8 cellular contexts compared by ENCODE assay signal in the genomic region with DNA sequence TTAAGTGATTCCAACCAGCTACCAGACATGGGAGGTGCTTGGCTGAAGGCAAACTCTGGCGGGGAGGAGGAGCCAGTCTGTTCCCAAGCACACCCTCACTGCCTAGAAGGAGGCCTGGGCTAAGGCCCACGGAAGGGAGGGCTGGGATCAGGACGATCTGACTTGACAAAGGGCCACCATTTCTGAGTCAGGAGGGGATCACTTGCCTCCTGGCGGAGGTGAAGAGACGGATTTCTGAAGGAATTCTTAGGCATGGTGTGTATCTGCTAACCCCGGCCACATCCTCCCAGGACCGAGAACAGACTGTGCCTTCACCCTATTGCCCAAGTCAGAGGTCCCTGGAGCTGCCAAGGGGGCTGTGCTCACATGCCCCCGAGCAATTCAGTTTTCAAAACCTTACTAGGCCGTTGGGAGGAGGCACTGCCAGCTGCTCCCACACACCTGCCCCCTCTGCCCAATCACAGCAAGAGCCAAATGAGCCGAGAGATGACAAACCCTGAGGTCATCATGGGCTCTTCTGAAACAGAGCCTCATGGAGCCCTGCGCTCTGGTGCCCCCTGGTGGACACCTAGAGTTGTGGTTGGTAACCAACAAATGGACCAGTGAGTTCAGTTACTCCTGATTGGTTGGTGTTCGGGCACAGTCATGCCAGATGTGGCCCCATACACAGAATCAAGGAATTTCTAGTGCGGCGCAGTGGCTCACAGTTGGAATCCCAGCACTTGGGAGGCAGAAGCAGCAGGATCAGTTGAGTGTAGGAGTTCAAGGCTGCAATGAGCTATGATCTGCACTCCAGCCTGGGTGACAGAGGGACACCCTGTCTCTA. TPM values are rescaled to one million over a fixed set of nuclear protein-coding genes. Genes with fewer than 3 reads are reported as not detected.
DNase-seq lines count a peak whose midpoint lies in the region; ATAC-seq and TF ChIP-seq lines count a peak whose summit lies in the region.

No MANE protein-coding gene starts in this region.

- H3K4me3 ChIP-seq in ovary: no peak overlapping the region
- H3K4me3 ChIP-seq in tibial artery: peak overlapping the region in 1 of 2 donors; percentile 36

- H3K27ac ChIP-seq in ovary (peak overlapping the region; percentile 57 to 66), tibial artery (peak overlapping the region; percentile 78 to 93)

- TF ChIP-seq CTCF in ovary (IDR thresholded peaks at IDR 0.05) (peak; percentile 91 to 96 (median 95)), tibial artery (IDR thresholded peaks at IDR 0.05) (peak; percentile 92 to 97)

- DNase-seq in Daoy (ENCODE audit: low read depth): peak; percentile 99
- DNase-seq in LHCN-M2 (ENCODE audit: low read depth): peak; percentile 98
- peak; percentile 96 for DNase-seq in activated T-cell treated with anti-CD3 and anti-CD28 coated beads, Interleukin-2, amount 50 U/mL, for 48 hours
- peak; percentile 82 for DNase-seq in foreskin melanocyte
- peak; percentile 87 to 94 (median 91) for DNase-seq in ovary
- peak; percentile 89 to 97 for DNase-seq in tibial artery
- no peak for DNase-seq in SW 1271 (lab: John Stamatoyannopoulos, UW)

- TF ChIP-seq EP300 in ovary (IDR thresholded peaks at IDR 0.05): no peak

- H3K9me3 ChIP-seq in ovary (no peaks in the 10 kb centered on the region), tibial artery (no peaks in the 10 kb centered on the region)

- H3K4me1 ChIP-seq in ovary (ENCODE audit: insufficient read depth) (no peaks in the 10 kb centered on the region), tibial artery (peaks cover 0 to 25% (median 21%) of the 10 kb centered on the region in 4 donors)

- H3K27me3 ChIP-seq in ovary: no peaks in the 10 kb centered on the region
- H3K27me3 ChIP-seq in tibial artery: peaks cover 0 to 3% of the 10 kb centered on the region in 2 donors

- no peaks in the 10 kb centered on the region for H3K36me3 ChIP-seq in ovary
- H3K36me3 ChIP-seq in tibial artery: no peaks in the 10 kb centered on the region

- WGBS in ovary, 3 donors: 13 to 19% (median 15%) methylated on average over 14 of the region's 14 CpGs

- intact Hi-C loops in ovary (cut with DNase I): loop anchor here in 2 of 4 donors (2.0 to 5.0 kb wide), 3 partner anchors 48 to 58 kb away; no protein-coding TSS in a partner anchor
- intact Hi-C loops in tibial artery (cut with DNase I; ENCODE audit: low total_unique reads): loop anchor here (2.0 kb wide), 2 partner anchors 20 to 52 kb away; no protein-coding TSS in a partner anchor

- ATAC-seq in GM21825 (IDR thresholded peaks at IDR 0.05; ENCODE audit: unreplicated experiment): peak; percentile 87

- no peak for TF ChIP-seq POLR2A in ovary (IDR thresholded peaks at IDR 0.05)

RNA-seq across cellular contexts. Expression of gene TNK2, which starts 6.5 kb away (rescaled TPM):
- 6.5 and 8.8 TPM in 2 replicates for total RNA-seq in Daoy (2014; rRNA removed; shearing (Covaris generic))
- total RNA-seq in LHCN-M2 (2014; rRNA removed) (8.6 and 10.7 TPM in 2 replicates), ovary (10 to 100 TPM; 17.0 to 50.1 (median 36.7) TPM)
- polyA plus RNA-seq in LHCN-M2 (2012): 36.8 TPM
- 10 to 100 TPM in 1 of 2 donors, 1 to 10 TPM in 1; 2.4 to 26.6 TPM for polyA plus RNA-seq in ovary

Comparison
In these comparisons a context has a peak if more than half of its experiments do, and no peak if none do; other contexts are left out.
1. DNase-seq: peak in Daoy (single experiment), LHCN-M2 (single experiment), activated T-cell treated with anti-CD3 and anti-CD28 coated beads, Interleukin-2, amount 50 U/mL, for 48 hours (2 of 2), foreskin melanocyte (single experiment), ovary (5 of 5) and tibial artery (2 of 2); none in SW 1271 (0 of 2).